ENCODE assay signal across 15 cellular contexts in genomic region chr14:82224610-82225009, GRCh38.
DNase-seq lines count a peak whose midpoint lies in the region; ATAC-seq and TF ChIP-seq lines count a peak whose summit lies in the region.
"Had no signal": no experiment of that assay in that cellular context is flagged by ENCODE, and none has a peak within 500 bp of the region (broad histone marks: within the 10 kb centered on the region; RNA-seq: fewer than 3 reads in every experiment).

No MANE protein-coding gene starts in this region.

- peak; percentile 0 for DNase-seq in A172 (ENCODE audit: low spot score)
- peak; percentile 71 to 72 for DNase-seq in NOMO-1 (lab: John Stamatoyannopoulos, UW; ENCODE audit: unreplicated experiment in 2 of 2)
- peak; percentile 43 for DNase-seq in SK-N-DZ (ENCODE audit: low spot score)
- peak; percentile 56 for DNase-seq in islet precursor cell
- DNase-seq in OCI-M2 (lab: John Stamatoyannopoulos, UW; ENCODE audit: unreplicated experiment) = no peak
- DNase-seq in NCI-H128 (lab: John Stamatoyannopoulos, UW; ENCODE audit: unreplicated experiment) = no peak
- DNase-seq: 8988T; C1 segment of cervical spinal cord; Caco-2; CD4-positive, alpha-beta memory T cell; DMS153; DND-41; GM23248; HFFc6 had no signal

- no peak for TF ChIP-seq POLR2A in GM18505 (IDR thresholded peaks at IDR 0.05; ENCODE audit: borderline replicate concordance, extremely low read depth, insufficient read depth, insufficient read length)

- ATAC-seq in GM18505 (IDR thresholded peaks at IDR 0.05; ENCODE audit: unreplicated experiment) = no peak

Comparison
In these comparisons a context has a peak if more than half of its experiments do, and no peak if none do; other contexts are left out.
1. DNase-seq: peak in A172 (single experiment), NOMO-1 (2 of 2), SK-N-DZ (single experiment) and islet precursor cell (single experiment); none in OCI-M2 (single experiment) and NCI-H128 (single experiment).